3 cellular contexts compared by ENCODE assay signal in the genomic region with DNA sequence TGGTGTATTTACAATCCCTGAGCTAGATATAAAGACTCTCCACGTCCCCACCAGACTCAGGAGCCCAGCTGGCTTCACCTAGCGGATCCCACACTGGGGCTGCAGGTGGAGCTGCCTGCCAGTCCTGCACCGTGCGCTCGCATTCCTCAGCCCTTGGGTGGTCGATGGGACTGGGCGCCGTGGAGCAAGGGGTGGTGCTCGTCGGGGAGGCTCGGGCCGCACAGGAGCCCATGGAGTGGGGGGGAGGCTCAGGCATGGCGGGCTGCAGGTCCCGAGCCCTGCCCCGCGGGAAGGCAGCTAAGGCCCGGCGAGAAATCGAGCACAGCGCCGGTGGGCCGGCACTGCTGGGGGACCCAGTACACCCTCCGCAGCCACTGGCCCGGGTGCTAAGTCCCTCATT. TPM values are rescaled to one million over a fixed set of nuclear protein-coding genes. Genes with fewer than 3 reads are reported as not detected.
DNase-seq lines count a peak whose midpoint lies in the region; ATAC-seq, FAIRE-seq and TF ChIP-seq lines count a peak whose summit lies in the region.
"Not testable (repeated sequence)": the region's sequence is repeated elsewhere in the genome, so short reads cannot be mapped to it uniquely, and the experiment has no call there.

No MANE protein-coding gene starts in this region.

- H3K36me3 ChIP-seq in K562 (ENCODE audit: control insufficient read depth, insufficient read depth, low read length) = not testable (repeated sequence)

- ATAC-seq in WTC11, K562: not testable (repeated sequence)

- not testable (repeated sequence) for H3K4me1 Mint-ChIP-seq in WTC11; activated CD4-positive, alpha-beta T cell treated with anti-CD3 and anti-CD28 coated beads, Interleukin-2, amount 10 ng/mL, durations not matched to agents 24 days and 14 days

- not testable (repeated sequence) for H3K4me1 ChIP-seq in K562 (replicated peaks in 1 of 2; ENCODE audit: control insufficient read depth in 2 of 2, insufficient read depth in 2 of 2, low read length in 2 of 2)

- H3K9me3 ChIP-seq in K562 (replicated peaks; ENCODE audit: control insufficient read depth, insufficient read depth, low read depth, low read length) = not testable (repeated sequence)

- H3K9me3 Mint-ChIP-seq in WTC11 = peaks cover 33% of the 10 kb centered on the region
- H3K9me3 Mint-ChIP-seq in activated CD4-positive, alpha-beta T cell treated with anti-CD3 and anti-CD28 coated beads, Interleukin-2, amount 10 ng/mL, durations not matched to agents 24 days and 14 days = not testable (repeated sequence)

- H3K4me2 ChIP-seq in K562 (ENCODE audit: insufficient read depth, low read length) = not testable (repeated sequence)

- TF ChIP-seq EP300 in K562 (IDR thresholded peaks at IDR 0.05; ENCODE audit: low read length) = not testable (repeated sequence)

- H4K20me1 ChIP-seq in K562 (replicated peaks; ENCODE audit: control insufficient read depth, insufficient read depth, low read length) = not testable (repeated sequence)

- FAIRE-seq in K562 (lab: Jason Lieb, UNC) = not testable (repeated sequence)

- DNase-seq in WTC11 (ENCODE audit: low spot score) = peak; percentile 12
- DNase-seq in activated CD4-positive, alpha-beta T cell treated with anti-CD3 and anti-CD28 coated beads, Interleukin-2, amount 10 ng/mL, durations not matched to agents 24 days and 14 days = peak; percentile 21
- not testable (repeated sequence) for DNase-seq in K562 (ENCODE audit: extremely low read depth in 1 of 4, low spot score in 3 of 4)

- not testable (repeated sequence) for H3K4me3 Mint-ChIP-seq in WTC11; activated CD4-positive, alpha-beta T cell treated with anti-CD3 and anti-CD28 coated beads, Interleukin-2, amount 10 ng/mL, durations not matched to agents 24 days and 14 days

- not testable (repeated sequence) for H3K27ac Mint-ChIP-seq in WTC11; activated CD4-positive, alpha-beta T cell treated with anti-CD3 and anti-CD28 coated beads, Interleukin-2, amount 10 ng/mL, durations not matched to agents 24 days and 14 days

- not testable (repeated sequence) for H3K9ac ChIP-seq in K562 (ENCODE audit: insufficient read depth in 1 of 2, low read depth in 2 of 2, low read length in 2 of 2)

- H3K27me3 Mint-ChIP-seq in WTC11 (ENCODE audit: low read depth); activated CD4-positive, alpha-beta T cell treated with anti-CD3 and anti-CD28 coated beads, Interleukin-2, amount 10 ng/mL, durations not matched to agents 24 days and 14 days: not testable (repeated sequence)

- H3K27ac ChIP-seq in K562 (ENCODE audit: extremely low read depth, low read depth, low read length) = not testable (repeated sequence)

- POLR2A ChIA-PET in WTC11 (lab: Charles Lee); K562 (lab: Yijun Ruan, JAX): not testable (repeated sequence)

- TF ChIP-seq CTCF in WTC11 (IDR thresholded peaks at IDR 0.05); K562 (IDR thresholded peaks at IDR 0.05 in 2 of 3, conservative IDR thresholded peaks at IDR 0.05 in 1 of 3; ENCODE audit: insufficient read depth in 2 of 3, low read depth in 1 of 3, low read length in 3 of 3): not testable (repeated sequence)

- TF ChIP-seq RAD21 in K562 (CRISPR knock-in tag; conservative IDR thresholded peaks at IDR 0.05 in 1 of 2, IDR thresholded peaks at IDR 0.05 in 1 of 2) = not testable (repeated sequence)

- H3K9me1 ChIP-seq in K562 (ENCODE audit: control insufficient read depth, insufficient read depth, low read length) = not testable (repeated sequence)

- not testable (repeated sequence) for BruUV-seq in K562 (replicated peaks; lab: Mats Ljungman, UMichigan)

- not testable (repeated sequence) for H3K79me2 ChIP-seq in K562 (ENCODE audit: control insufficient read depth, insufficient read depth, low read length)

- intact Hi-C loops in activated CD4-positive, alpha-beta T cell treated with anti-CD3 and anti-CD28 coated beads, Interleukin-2, amount 10 ng/mL, durations not matched to agents 24 days and 14 days (cut with micrococcal nuclease); K562 (cut with micrococcal nuclease): not testable (repeated sequence)

- H3K4me3 ChIP-seq in K562 = not testable (repeated sequence)

- TF ChIP-seq POLR2A in K562 (conservative IDR thresholded peaks at IDR 0.05) = not testable (repeated sequence)

- WGBS in K562 (ENCODE audit: insufficient coverage, low coverage, missing lambda C conversion rate) = 82% methylated on average over 5 of the region's 24 CpGs

- not testable (repeated sequence) for H3K36me3 Mint-ChIP-seq in WTC11; activated CD4-positive, alpha-beta T cell treated with anti-CD3 and anti-CD28 coated beads, Interleukin-2, amount 10 ng/mL, durations not matched to agents 24 days and 14 days (ENCODE audit: low read depth)

- in situ Hi-C loops in K562 (cut with MboI) = not testable (repeated sequence)

- not testable (repeated sequence) for H3K27me3 ChIP-seq in K562 (ENCODE audit: control insufficient read depth in 2 of 2, insufficient read depth in 2 of 2, low read length in 2 of 2)

- H2AFZ ChIP-seq in K562 (ENCODE audit: low read depth, low read length) = not testable (repeated sequence)

- CTCF ChIA-PET in WTC11 (lab: Charles Lee); K562 (lab: Yijun Ruan, JAX; ENCODE audit: low intra/inter-chr PET ratio): not testable (repeated sequence)

TF ChIP-seq in K562, 482 proteins besides CTCF, POLR2A, EP300 and RAD21:
- TF ChIP-seq, protein P1, sequence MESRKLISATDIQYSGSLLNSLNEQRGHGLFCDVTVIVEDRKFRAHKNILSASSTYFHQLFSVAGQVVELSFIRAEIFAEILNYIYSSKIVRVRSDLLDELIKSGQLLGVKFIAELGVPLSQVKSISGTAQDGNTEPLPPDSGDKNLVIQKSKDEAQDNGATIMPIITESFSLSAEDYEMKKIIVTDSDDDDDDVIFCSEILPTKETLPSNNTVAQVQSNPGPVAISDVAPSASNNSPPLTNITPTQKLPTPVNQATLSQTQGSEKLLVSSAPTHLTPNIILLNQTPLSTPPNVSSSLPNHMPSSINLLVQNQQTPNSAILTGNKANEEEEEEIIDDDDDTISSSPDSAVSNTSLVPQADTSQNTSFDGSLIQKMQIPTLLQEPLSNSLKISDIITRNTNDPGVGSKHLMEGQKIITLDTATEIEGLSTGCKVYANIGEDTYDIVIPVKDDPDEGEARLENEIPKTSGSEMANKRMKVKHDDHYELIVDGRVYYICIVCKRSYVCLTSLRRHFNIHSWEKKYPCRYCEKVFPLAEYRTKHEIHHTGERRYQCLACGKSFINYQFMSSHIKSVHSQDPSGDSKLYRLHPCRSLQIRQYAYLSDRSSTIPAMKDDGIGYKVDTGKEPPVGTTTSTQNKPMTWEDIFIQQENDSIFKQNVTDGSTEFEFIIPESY (CRISPR knock-in tag; IDR thresholded peaks at IDR 0.05) = peak; percentile 32; the same call in 1 of the 2 replicates

RNA-seq across cellular contexts. Expression of a gene that starts 40.6 kb away (rescaled TPM):
- 40.7 to 44.5 TPM (median 42.8 TPM) in 3 replicates for total RNA-seq in WTC11 (2021)
- 19.6 and 19.9 TPM in 2 replicates for total RNA-seq in activated CD4-positive, alpha-beta T cell treated with anti-CD3 and anti-CD28 coated beads, Interleukin-2, amount 10 ng/mL, durations not matched to agents 24 days and 14 days
- total RNA-seq in K562 (2011; cell fraction: chromatin; rRNA removed; ENCODE audit: low replicate concordance) = 142 and 253 TPM in 2 replicates
- total RNA-seq in K562 (2011; cell fraction: nucleolus; rRNA removed) = 37.0 and 58.0 TPM in 2 replicates
- 132 and 200 TPM in 2 replicates for total RNA-seq in K562 (2011; cell fraction: nucleoplasm; rRNA removed)
- 19.1 and 20.2 TPM in 2 replicates for total RNA-seq in K562 (2014; rRNA removed)
- total RNA-seq in K562 (2014; rRNA removed; fragmentation: Illumina TruSeq; extraction: Trizol) = 23.8 and 29.5 TPM in 2 replicates
- total RNA-seq in K562 (2015; rRNA removed; fragmentation: Illumina TruSeq; extraction: Trizol) = 25.6 and 26.1 TPM in 2 replicates
- 29.5 and 35.8 TPM in 2 replicates for total RNA-seq in K562 (2021)
- polyA plus RNA-seq in K562 (2011; rRNA removed) = 10.9 and 12.1 TPM in 2 replicates
- 7.1 and 12.2 TPM in 2 replicates for polyA plus RNA-seq in K562 (2011; cell fraction: cytosol; rRNA removed)
- 46.5 and 50.1 TPM in 2 replicates for polyA plus RNA-seq in K562 (2011; cell fraction: nucleus; rRNA removed)
- polyA plus RNA-seq in K562 (2012) = 14.7 and 30.8 TPM in 2 replicates
- 14.0 and 16.2 TPM in 2 replicates for polyA plus RNA-seq in K562 (2014; fragmentation: Illumina TruSeq; extraction: Trizol)
- polyA plus RNA-seq in K562 (2014; fragmentation: Nextera tagmentation; extraction: Ambion mirVana) = 10 to 100 TPM in 1 of 2 experiments, 1 to 10 TPM in 1; 7.0 to 10.5 TPM
- 9.2 and 9.8 TPM in 2 replicates for polyA plus RNA-seq in K562 (2014; rRNA removed)
- polyA minus RNA-seq in K562 (2011; rRNA and poly(A)+ RNA removed) = 46.1 and 71.6 TPM in 2 replicates
- polyA minus RNA-seq in K562 (2011; cell fraction: cytosol; rRNA and poly(A)+ RNA removed) = 11.2 and 13.2 TPM in 2 replicates
- 59.6 and 111 TPM in 2 replicates for polyA minus RNA-seq in K562 (2011; cell fraction: nucleus; rRNA and poly(A)+ RNA removed)
